In the genomic region with DNA sequence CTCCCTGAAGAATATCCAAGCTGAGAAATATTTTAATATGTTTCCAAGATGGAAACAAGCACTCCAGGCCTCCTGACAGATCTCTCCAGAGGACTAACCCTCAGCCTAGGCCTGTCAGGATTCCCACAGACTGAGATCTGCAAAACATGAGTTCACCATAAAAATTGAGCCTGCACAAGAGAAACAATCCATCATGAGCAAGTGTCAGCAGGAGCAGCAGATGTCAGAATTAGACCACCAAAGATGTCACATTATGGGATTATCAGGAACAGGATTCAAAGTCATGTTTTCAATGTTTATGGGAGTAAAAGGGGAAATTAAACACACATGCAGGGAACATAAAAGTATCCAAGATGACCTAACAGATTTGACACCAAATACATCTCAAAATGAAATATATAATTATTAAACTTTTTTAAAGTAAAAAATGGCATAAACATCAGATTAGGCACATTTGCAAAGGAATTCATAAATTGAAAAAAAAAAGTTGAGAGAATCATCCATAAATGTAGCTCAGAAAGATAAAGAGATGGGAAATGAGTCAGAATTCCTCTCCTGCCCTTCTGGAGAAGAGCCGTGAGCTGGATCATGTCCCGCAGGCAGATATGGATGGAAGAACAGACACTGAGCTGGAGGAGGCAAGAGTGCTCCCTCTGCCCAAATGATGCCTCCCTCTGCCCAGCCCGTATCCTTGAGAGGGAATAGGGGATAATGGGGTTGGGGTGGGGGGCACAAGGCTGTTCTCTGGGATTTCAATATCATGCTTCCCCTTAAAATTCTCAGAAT, we compare ENCODE assay signal across 26 cellular contexts.
DNase-seq lines count a peak whose midpoint lies in the region; ATAC-seq and TF ChIP-seq lines count a peak whose summit lies in the region.
"Had no signal": no experiment of that assay in that cellular context is flagged by ENCODE, and none has a peak within 500 bp of the region (broad histone marks: within the 10 kb centered on the region; RNA-seq: fewer than 3 reads in every experiment).

No MANE protein-coding gene starts in this region.

- WGBS in smooth muscle cell (ENCODE audit: low lambda C conversion rate), result 45% methylated on average over 3 of the region's 3 CpGs

- H3F3A ChIP-seq in neural cell (ENCODE audit: insufficient read depth, low read length, poor library complexity, severe bottlenecking) (no peaks in the 10 kb centered on the region), smooth muscle cell (ENCODE audit: low read depth) (no peaks in the 10 kb centered on the region)

- no peaks in the 10 kb centered on the region for H3K4me1 Mint-ChIP-seq in activated T-helper 2 cell treated with anti-CD3 and anti-CD28 coated beads, Interferon-gamma antibody, Interleukin-2, Interleukin-4, amounts not matched to agents 10 μg/mL and 5 μg/mL and 100 μg/mL, durations not matched to agents 14 hours and 24 hours and 36 hours (ENCODE audit: low read depth)
- H3K4me1 Mint-ChIP-seq: activated CD4-positive, alpha-beta T cell treated with anti-CD3 and anti-CD28 coated beads for 36 hours; endodermal cell had no signal

- H3K4me3 Mint-ChIP-seq in activated T-helper 2 cell treated with anti-CD3 and anti-CD28 coated beads, Interferon-gamma antibody, Interleukin-2, Interleukin-4, amounts not matched to agents 10 μg/mL and 5 μg/mL and 100 μg/mL, durations not matched to agents 14 hours and 24 hours and 36 hours (ENCODE audit: low read depth), result no peak overlapping the region
- H3K4me3 Mint-ChIP-seq: activated CD4-positive, alpha-beta T cell treated with anti-CD3 and anti-CD28 coated beads for 36 hours; activated T-cell treated with anti-CD3 and anti-CD28 coated beads, Interleukin-2, amount 50 U/mL, for 24 hours; endodermal cell had no signal

- H3K4me3 ChIP-seq in neural cell (ENCODE audit: low read length) (no peak overlapping the region), smooth muscle cell (no peak overlapping the region)
- H3K4me3 ChIP-seq: K562, SK-N-MC had no signal

- TF ChIP-seq RAD21 in neural cell (conservative IDR thresholded peaks at IDR 0.05), result peak; percentile 58

- intact Hi-C loops in activated T-helper 2 cell treated with anti-CD3 and anti-CD28 coated beads, Interferon-gamma antibody, Interleukin-2, Interleukin-4, amounts not matched to agents 10 μg/mL and 5 μg/mL and 100 μg/mL, durations not matched to agents 14 hours and 24 hours and 36 hours (cut with micrococcal nuclease), result no loop called here

- peak; percentile 58 for TF ChIP-seq EP300 in neural cell (conservative IDR thresholded peaks at IDR 0.05; ENCODE audit: poor library complexity, severe bottlenecking)

- H3K9me3 ChIP-seq in neural cell (ENCODE audit: low read length) (no peaks in the 10 kb centered on the region), smooth muscle cell (replicated peaks; ENCODE audit: low read depth) (no peaks in the 10 kb centered on the region)

- H2AFZ ChIP-seq in neural cell (ENCODE audit: low read depth, low read length), result no peak overlapping the region
- H2AFZ ChIP-seq in smooth muscle cell (ENCODE audit: low read depth), result no peak overlapping the region

- ATAC-seq in HG03025 (IDR thresholded peaks at IDR 0.05; ENCODE audit: low FRiP score, unreplicated experiment), result no peak
- ATAC-seq: activated CD4-positive, alpha-beta T cell treated with anti-CD3 and anti-CD28 coated beads for 36 hours; K562 had no signal

- H3K27ac ChIP-seq in neural cell (ENCODE audit: low read length) (peak overlapping the region; percentile 14), smooth muscle cell (ENCODE audit: low read depth) (no peak overlapping the region)
- H3K27ac ChIP-seq: SK-N-MC had no signal

- no peaks in the 10 kb centered on the region for H3K4me1 ChIP-seq in smooth muscle cell (ENCODE audit: low read depth)

- H3K36me3 ChIP-seq in neural cell (ENCODE audit: insufficient read depth, low read length) (no peaks in the 10 kb centered on the region), smooth muscle cell (ENCODE audit: low read depth) (no peaks in the 10 kb centered on the region)

- H3K36me3 Mint-ChIP-seq in activated T-helper 2 cell treated with anti-CD3 and anti-CD28 coated beads, Interferon-gamma antibody, Interleukin-2, Interleukin-4, amounts not matched to agents 10 μg/mL and 5 μg/mL and 100 μg/mL, durations not matched to agents 14 hours and 24 hours and 36 hours (ENCODE audit: low read depth), result no peaks in the 10 kb centered on the region

- no peaks in the 10 kb centered on the region for H3K27me3 ChIP-seq in neural cell (ENCODE audit: insufficient read depth, low read depth, low read length)
- peaks cover 13% of the 10 kb centered on the region for H3K27me3 ChIP-seq in smooth muscle cell (ENCODE audit: low read depth)

- H3K9ac ChIP-seq in neural cell (ENCODE audit: low read length) (no peak overlapping the region), smooth muscle cell (ENCODE audit: low read depth) (no peak overlapping the region)

- no peak overlapping the region for H3K27ac Mint-ChIP-seq in activated T-helper 2 cell treated with anti-CD3 and anti-CD28 coated beads, Interferon-gamma antibody, Interleukin-2, Interleukin-4, amounts not matched to agents 10 μg/mL and 5 μg/mL and 100 μg/mL, durations not matched to agents 14 hours and 24 hours and 36 hours
- H3K27ac Mint-ChIP-seq: activated CD4-positive, alpha-beta T cell treated with anti-CD3 and anti-CD28 coated beads for 36 hours; activated T-cell treated with anti-CD3 and anti-CD28 coated beads, Interleukin-2, amount 50 U/mL, for 24 hours; endodermal cell had no signal

- no peaks in the 10 kb centered on the region for H3K9me3 Mint-ChIP-seq in activated T-helper 2 cell treated with anti-CD3 and anti-CD28 coated beads, Interferon-gamma antibody, Interleukin-2, Interleukin-4, amounts not matched to agents 10 μg/mL and 5 μg/mL and 100 μg/mL, durations not matched to agents 14 hours and 24 hours and 36 hours
- H3K9me3 Mint-ChIP-seq: activated T-cell treated with anti-CD3 and anti-CD28 coated beads, Interleukin-2, amount 50 U/mL, for 24 hours had no signal

- DNase-seq in AG08396 (ENCODE audit: low spot score), result peak; percentile 2
- peak; percentile 17 for DNase-seq in HCEC 1CT
- DNase-seq in amniotic epithelial cell (ENCODE audit: low read depth), result peak; percentile 65
- no peak for DNase-seq in activated T-helper 2 cell treated with anti-CD3 and anti-CD28 coated beads, Interferon-gamma antibody, Interleukin-2, Interleukin-4, amounts not matched to agents 10 μg/mL and 5 μg/mL and 100 μg/mL, durations not matched to agents 14 hours and 24 hours and 36 hours (ENCODE audit: low spot score)
- DNase-seq in smooth muscle cell (lab: John Stamatoyannopoulos, UW; ENCODE audit: unreplicated experiment), result no peak
- no peak for DNase-seq in mucosa of gallbladder (ENCODE audit: low spot score)
- DNase-seq: activated CD4-positive, alpha-beta T cell treated with anti-CD3 and anti-CD28 coated beads for 36 hours; activated CD8-positive, alpha-beta memory T cell treated with anti-CD3 and anti-CD28 coated beads for 24 hours; activated T-cell treated with anti-CD3 and anti-CD28 coated beads, Interleukin-2, amount 50 U/mL, for 24 hours; C1 segment of cervical spinal cord; Calu3; cortex of kidney; DND-41; endodermal cell; glutamatergic neuron; kidney glomerular epithelial cell; NCI-H1436; NCI-H526 treated with DMSO at 0.1 percent for 48 hours; RPMI8226; stimulated activated CD4-positive, alpha-beta T cell treated with anti-CD3 and anti-CD28 coated beads, Interleukin-4, amount 100 ng/mL, for 1 hour; stimulated activated naive CD4-positive, alpha-beta T cell; T-helper 2 cell had no signal

- peaks cover 1% of the 10 kb centered on the region for H3K27me3 Mint-ChIP-seq in activated T-helper 2 cell treated with anti-CD3 and anti-CD28 coated beads, Interferon-gamma antibody, Interleukin-2, Interleukin-4, amounts not matched to agents 10 μg/mL and 5 μg/mL and 100 μg/mL, durations not matched to agents 14 hours and 24 hours and 36 hours (ENCODE audit: low read depth)
- H3K27me3 Mint-ChIP-seq: activated CD4-positive, alpha-beta T cell treated with anti-CD3 and anti-CD28 coated beads for 36 hours had no signal

- TF ChIP-seq CTCF in neural cell (IDR thresholded peaks at IDR 0.05; ENCODE audit: poor library complexity, severe bottlenecking) (peak; percentile 29), smooth muscle cell (IDR thresholded peaks at IDR 0.05; ENCODE audit: borderline replicate concordance, insufficient read depth, poor library complexity, severe bottlenecking) (no peak)

- H3K4me2 ChIP-seq in neural cell (ENCODE audit: low read length) (no peak overlapping the region), smooth muscle cell (no peak overlapping the region)

- no peaks in the 10 kb centered on the region for H3K79me2 ChIP-seq in neural cell (replicated peaks; ENCODE audit: insufficient read depth, low read length)
- H3K79me2 ChIP-seq in smooth muscle cell (ENCODE audit: low read depth), result no peaks in the 10 kb centered on the region

- H4K20me1 ChIP-seq in neural cell (ENCODE audit: insufficient read depth) (no peaks in the 10 kb centered on the region), smooth muscle cell (ENCODE audit: low read depth) (no peaks in the 10 kb centered on the region)

- H3K9me2 ChIP-seq in neural cell (ENCODE audit: insufficient read depth, low read length), result no peaks in the 10 kb centered on the region

TF ChIP-seq in neural cell, 6 proteins besides CTCF, POLR2A, EP300 and RAD21:
- TF ChIP-seq SMC3 (conservative IDR thresholded peaks at IDR 0.05; ENCODE audit: poor library complexity) (peak; percentile 26), EZH2 (IDR thresholded peaks at IDR 0.05; ENCODE audit: borderline replicate concordance, insufficient read depth, low read length, poor library complexity, severe bottlenecking) (no peak)

Comparison
In these comparisons a context has a peak if more than half of its experiments do, and no peak if none do; other contexts are left out.
1. DNase-seq: peak in AG08396 (single experiment), HCEC 1CT (single experiment) and amniotic epithelial cell (single experiment); none in activated T-helper 2 cell treated with anti-CD3 and anti-CD28 coated beads, Interferon-gamma antibody, Interleukin-2, Interleukin-4, amounts not matched to agents 10 μg/mL and 5 μg/mL and 100 μg/mL, durations not matched to agents 14 hours and 24 hours and 36 hours (single experiment), smooth muscle cell (single experiment) and mucosa of gallbladder (single experiment).